8 cellular contexts compared by ENCODE assay signal in genomic region chr7:12635830-12636229, GRCh38. TPM values are rescaled to one million over a fixed set of nuclear protein-coding genes. Genes with fewer than 3 reads are reported as not detected.
DNase-seq lines count a peak whose midpoint lies in the region; ATAC-seq, FAIRE-seq and TF ChIP-seq lines count a peak whose summit lies in the region.

No MANE protein-coding gene starts in this region.

- no peaks in the 10 kb centered on the region for H3K4me1 ChIP-seq in right lobe of liver
- H3K4me1 ChIP-seq in gastroesophageal sphincter: peaks cover 0 to 27% (median 3%) of the 10 kb centered on the region in 3 donors

- DNase-seq in GM18507 (ENCODE audit: extremely low spot score, insufficient read length, low read depth) (no peak), NOMO-1 treated with DMSO at 0.1 percent for 48 hours (lab: John Stamatoyannopoulos, UW; ENCODE audit: unreplicated experiment) (peak; percentile 72), right lobe of liver (no peak), NCI-H128 (lab: John Stamatoyannopoulos, UW; ENCODE audit: unreplicated experiment) (no peak), NCI-H748 treated with DMSO at 0.1 percent for 48 hours (lab: John Stamatoyannopoulos, UW) (no peak), Calu3 (no peak)

- no TSS peak for BruUV-seq in Calu3 (replicated peaks; lab: Mats Ljungman, UMichigan)

- TF ChIP-seq POLR2A in right lobe of liver (IDR thresholded peaks at IDR 0.05): no peak
- TF ChIP-seq POLR2A in gastroesophageal sphincter (IDR thresholded peaks at IDR 0.05): no peak

- CTCF ChIA-PET in Calu3 (lab: Charles Lee): interaction anchor here (0.5 to 1.4 kb wide), 3 partner anchors 14 to 578 kb away, joined by 3 to 5 read pairs (median 3); no protein-coding TSS in a partner anchor

- H3K9me3 Mint-ChIP-seq in Calu3 (ENCODE audit: low read depth, unreplicated experiment): no peaks in the 10 kb centered on the region

- TF ChIP-seq CTCF in right lobe of liver (IDR thresholded peaks at IDR 0.05) (no peak), gastroesophageal sphincter (IDR thresholded peaks at IDR 0.05) (no peak), Calu3 (IDR thresholded peaks at IDR 0.05; ENCODE audit: unreplicated experiment) (no peak)

- peaks cover 8% of the 10 kb centered on the region for H3K4me1 Mint-ChIP-seq in Calu3 (ENCODE audit: low read depth, unreplicated experiment)

- H3K9me3 ChIP-seq in right lobe of liver (no peaks in the 10 kb centered on the region), gastroesophageal sphincter (no peaks in the 10 kb centered on the region)

- TF ChIP-seq EP300 in gastroesophageal sphincter (IDR thresholded peaks at IDR 0.05): no peak

- intact Hi-C loops in right lobe of liver (cut with DNase I) (no loop called here), Calu3 (cut with micrococcal nuclease; ENCODE audit: unreplicated experiment) (no loop called here)

- H3K27me3 ChIP-seq in right lobe of liver (no peaks in the 10 kb centered on the region), gastroesophageal sphincter (no peaks in the 10 kb centered on the region)

- H3K4me3 Mint-ChIP-seq in Calu3 (ENCODE audit: low read depth, unreplicated experiment): no peak overlapping the region

- no peaks in the 10 kb centered on the region for H3K36me3 Mint-ChIP-seq in Calu3 (ENCODE audit: insufficient read depth, unreplicated experiment)

- H3K4me3 ChIP-seq in right lobe of liver: peak overlapping the region in 1 of 3 donors; percentile 38
- H3K4me3 ChIP-seq in gastroesophageal sphincter: no peak overlapping the region

- H3K36me3 ChIP-seq in right lobe of liver (no peaks in the 10 kb centered on the region), gastroesophageal sphincter (no peaks in the 10 kb centered on the region)

- peak; percentile 65 for ATAC-seq in GM21825 (IDR thresholded peaks at IDR 0.05; ENCODE audit: unreplicated experiment)
- ATAC-seq in right lobe of liver: peak; percentile 74 to 91 (median 79)
- ATAC-seq in gastroesophageal sphincter: no peak

- FAIRE-seq in GM18507 (lab: Jason Lieb, UNC): peak; percentile 21

- H3K27me3 Mint-ChIP-seq in Calu3 (ENCODE audit: unreplicated experiment): no peaks in the 10 kb centered on the region

- H3K27ac ChIP-seq in right lobe of liver (no peak overlapping the region), gastroesophageal sphincter (no peak overlapping the region)

- no peak overlapping the region for H3K27ac Mint-ChIP-seq in Calu3 (ENCODE audit: unreplicated experiment)

- 12% methylated on average over 6 of the region's 6 CpGs for WGBS in right lobe of liver (ENCODE audit: insufficient coverage, low coverage, low lambda C conversion rate, missing lambda C conversion rate)
- WGBS in gastroesophageal sphincter (ENCODE audit: low coverage in 1 of 2), 2 donors: 73 to 79% methylated on average over 5 to 6 of the region's 6 CpGs

RNA-seq across cellular contexts. Expression of gene ARL4A, which starts 51.6 kb away (rescaled TPM):
- 10 to 100 TPM in 2 of 6 experiments, 1 to 10 TPM in 4; 4.4 to 19.2 (median 8.3) TPM for total RNA-seq in right lobe of liver
- 10 to 100 TPM; 34.9 to 69.5 (median 45.0) TPM for total RNA-seq in gastroesophageal sphincter
- 30.6 and 31.9 TPM in 2 replicates for total RNA-seq in Calu3 (2022)
